ENCODE assay signal across 8 cellular contexts in the genomic region with DNA sequence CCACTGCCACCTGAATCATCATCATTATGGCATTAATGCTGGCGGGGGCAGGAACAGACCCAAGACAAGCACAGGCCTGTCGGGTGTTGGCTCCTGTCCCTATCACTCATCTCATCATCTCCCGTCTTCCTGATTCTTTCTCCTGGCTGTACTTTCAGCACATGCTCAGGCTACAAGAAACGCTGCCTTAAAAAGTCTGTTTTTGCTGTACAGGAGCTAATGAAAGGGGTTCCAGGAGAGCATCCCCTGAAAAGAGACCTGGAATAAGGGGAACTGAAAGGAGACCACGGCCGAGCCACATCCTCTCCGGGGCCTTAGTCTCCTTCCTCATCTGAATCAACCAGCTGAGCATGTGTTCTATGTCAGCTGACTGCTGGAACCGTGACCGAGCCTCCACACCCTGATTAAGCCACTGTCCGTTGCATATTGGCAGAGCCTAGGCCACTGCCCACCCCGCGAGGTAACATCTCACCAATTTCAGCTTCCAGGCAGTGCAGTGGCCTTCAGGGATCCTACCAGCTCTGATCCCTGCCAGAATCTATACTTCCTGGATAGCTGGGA.
DNase-seq lines count a peak whose midpoint lies in the region; ATAC-seq and TF ChIP-seq lines count a peak whose summit lies in the region.

No MANE protein-coding gene starts in this region.

- WGBS in ovary, 3 donors = 34 to 40% (median 36%) methylated on average over 12 of the region's 12 CpGs

- H3K4me1 ChIP-seq in OCI-LY3 (ENCODE audit: low read length) (peaks cover 45% of the 10 kb centered on the region), ovary (ENCODE audit: insufficient read depth) (peaks cover 25% of the 10 kb centered on the region)

- H3K79me2 ChIP-seq in OCI-LY3 (ENCODE audit: low read length) = no peaks in the 10 kb centered on the region

- ATAC-seq in HG02970 (IDR thresholded peaks at IDR 0.05; ENCODE audit: low FRiP score, unreplicated experiment) = peak; percentile 63

- H3K36me3 ChIP-seq in OCI-LY3 (replicated peaks; ENCODE audit: low read depth, low read length) (peaks cover 7% of the 10 kb centered on the region), ovary (no peaks in the 10 kb centered on the region)

- TF ChIP-seq CTCF in OCI-LY3 (IDR thresholded peaks at IDR 0.05; ENCODE audit: low read depth, low read length) (no peak), ovary (IDR thresholded peaks at IDR 0.05) (no peak)

- H3K27me3 ChIP-seq in OCI-LY3 (ENCODE audit: low read depth, low read length) (0 out of 2 replicates have a peak, but pooled peaks cover 3% of the 10 kb centered on the region), ovary (no peaks in the 10 kb centered on the region)

- no peak for TF ChIP-seq EP300 in ovary (IDR thresholded peaks at IDR 0.05)

- H3K4me3 ChIP-seq in OCI-LY3 (ENCODE audit: low read length) (peak overlapping the region; percentile 40), ovary (no peak overlapping the region)

- H3K4me3 Mint-ChIP-seq in activated naive CD4-positive, alpha-beta T cell treated with anti-CD3 and anti-CD28 coated beads, Interleukin-2, amount 50 U/mL, for 24 hours = peak overlapping the region; percentile 66

- H3K27ac Mint-ChIP-seq in activated naive CD4-positive, alpha-beta T cell treated with anti-CD3 and anti-CD28 coated beads, Interleukin-2, amount 50 U/mL, for 24 hours = peak overlapping the region; percentile 92

- H3K4me2 ChIP-seq in OCI-LY3 (ENCODE audit: low read length) = peak overlapping the region; percentile 72

- H3K27ac ChIP-seq in OCI-LY3 (ENCODE audit: low read length) (peak overlapping the region; percentile 34), ovary (no peak overlapping the region)

- no peaks in the 10 kb centered on the region for H3K9me3 ChIP-seq in OCI-LY3 (ENCODE audit: insufficient read depth, low read length)
- no peaks in the 10 kb centered on the region for H3K9me3 ChIP-seq in ovary

- H3K4me1 Mint-ChIP-seq in activated naive CD4-positive, alpha-beta T cell treated with anti-CD3 and anti-CD28 coated beads, Interleukin-2, amount 50 U/mL, for 24 hours = peaks cover 73% of the 10 kb centered on the region

- H4K20me1 ChIP-seq in OCI-LY3 (ENCODE audit: insufficient read depth, low read length) = no peaks in the 10 kb centered on the region

- no peaks in the 10 kb centered on the region for H3K27me3 Mint-ChIP-seq in activated naive CD4-positive, alpha-beta T cell treated with anti-CD3 and anti-CD28 coated beads, Interleukin-2, amount 50 U/mL, for 24 hours

- no peaks in the 10 kb centered on the region for H3K9me3 Mint-ChIP-seq in activated naive CD4-positive, alpha-beta T cell treated with anti-CD3 and anti-CD28 coated beads, Interleukin-2, amount 50 U/mL, for 24 hours

- no peak overlapping the region for H2AFZ ChIP-seq in OCI-LY3 (ENCODE audit: low read depth, low read length)

- intact Hi-C loops in ovary (cut with DNase I) = no loop called here

- DNase-seq in activated naive CD4-positive, alpha-beta T cell treated with Interleukin-2 at 50 U/mL for 16 hours = no peak
- DNase-seq in erythroblast (lab: John Stamatoyannopoulos, UW) = peak; percentile 67 to 75
- peak in 4 of 5 donors; percentile 51 to 73 (median 64) for DNase-seq in ovary
- no peak for DNase-seq in NCI-H510A (lab: John Stamatoyannopoulos, UW)
- DNase-seq in DMS114 treated with DMSO at 0.1 percent for 48 hours (lab: John Stamatoyannopoulos, UW; ENCODE audit: unreplicated experiment) = no peak

- peak overlapping the region; percentile 21; the same call in 1 of the 2 replicates for H3K9ac ChIP-seq in OCI-LY3 (ENCODE audit: low read length)

- TF ChIP-seq POLR2A in erythroblast (IDR thresholded peaks at IDR 0.05; ENCODE audit: low read length) (no peak), ovary (IDR thresholded peaks at IDR 0.05) (no peak)

- H3K36me3 Mint-ChIP-seq in activated naive CD4-positive, alpha-beta T cell treated with anti-CD3 and anti-CD28 coated beads, Interleukin-2, amount 50 U/mL, for 24 hours = peaks cover 9% of the 10 kb centered on the region

Comparison
In these comparisons a context has a peak if more than half of its experiments do, and no peak if none do; other contexts are left out.
1. DNase-seq: peak in erythroblast (2 of 2) and ovary (4 of 5); none in activated naive CD4-positive, alpha-beta T cell treated with Interleukin-2 at 50 U/mL for 16 hours (single experiment), NCI-H510A (single experiment) and DMS114 treated with DMSO at 0.1 percent for 48 hours (single experiment).